Comparison of ENCODE assay signal across 8 cellular contexts in the genomic region with DNA sequence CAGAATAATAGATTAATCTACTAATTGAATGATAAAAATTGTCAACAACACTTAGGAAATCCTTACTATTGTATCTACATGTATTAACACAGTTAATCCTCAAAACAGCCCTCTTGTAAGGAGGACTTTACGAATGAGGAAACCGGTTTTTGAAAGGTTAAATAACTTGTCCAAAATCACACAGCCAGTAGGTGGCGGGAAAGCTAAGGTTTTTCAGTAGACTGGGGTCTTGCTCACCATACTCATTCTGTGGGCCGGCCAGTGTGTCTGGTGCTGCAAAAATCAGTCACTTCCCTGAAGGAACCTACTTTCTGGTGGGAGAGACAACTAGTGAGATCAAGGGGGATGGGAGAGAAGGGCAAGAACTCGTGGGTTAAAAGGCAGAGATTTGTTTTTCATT. TPM values are rescaled to one million over a fixed set of nuclear protein-coding genes. Genes with fewer than 3 reads are reported as not detected.
A peak's percentile ranks its signal among the peaks of the same experiment; 100 is the strongest.
DNase-seq lines count a peak whose midpoint lies in the region; ATAC-seq and TF ChIP-seq lines count a peak whose summit lies in the region.

No MANE protein-coding gene starts in this region.

- no peak overlapping the region for H3K27ac Mint-ChIP-seq in activated naive CD4-positive, alpha-beta T cell treated with anti-CD3 and anti-CD28 coated beads for 36 hours

- no peaks in the 10 kb centered on the region for H3K27me3 Mint-ChIP-seq in activated naive CD4-positive, alpha-beta T cell treated with anti-CD3 and anti-CD28 coated beads for 36 hours (ENCODE audit: low read depth)

- peaks cover 32% of the 10 kb centered on the region for H3K4me1 Mint-ChIP-seq in activated naive CD4-positive, alpha-beta T cell treated with anti-CD3 and anti-CD28 coated beads for 36 hours (ENCODE audit: low read depth)

- peak; percentile 49 for DNase-seq in activated naive CD4-positive, alpha-beta T cell treated with anti-CD3 and anti-CD28 coated beads for 36 hours
- DNase-seq in activated naive CD4-positive, alpha-beta T cell treated with Interleukin-2 at 50 U/mL for 16 hours = no peak
- DNase-seq in NCI-H446 (lab: John Stamatoyannopoulos, UW) = peak; percentile 13 to 62
- peak in 4 of 10 donors; percentile 17 to 49 (median 36) for DNase-seq in dorsolateral prefrontal cortex
- DNase-seq in renal cortical epithelial cell (ENCODE audit: low read depth) = peak; percentile 33

- H3K4me3 ChIP-seq in dorsolateral prefrontal cortex = peak overlapping the region in 4 of 59 donors; percentile 12 to 23 (median 16)

- no peaks in the 10 kb centered on the region for H3K27me3 ChIP-seq in dorsolateral prefrontal cortex

- no peaks in the 10 kb centered on the region for H3K9me3 Mint-ChIP-seq in activated naive CD4-positive, alpha-beta T cell treated with anti-CD3 and anti-CD28 coated beads for 36 hours

- ATAC-seq in GM19452 (IDR thresholded peaks at IDR 0.05; ENCODE audit: unreplicated experiment) = no peak
- ATAC-seq in HG03354 (IDR thresholded peaks at IDR 0.05; ENCODE audit: poor library complexity, severe bottlenecking, unreplicated experiment) = no peak
- ATAC-seq in HG03342 (IDR thresholded peaks at IDR 0.05; ENCODE audit: unreplicated experiment) = no peak

- peak in 51 of 56 donors; percentile 11 to 60 (median 43) for TF ChIP-seq CTCF in dorsolateral prefrontal cortex (IDR thresholded peaks at IDR 0.05 in 54 of 56, conservative IDR thresholded peaks at IDR 0.05 in 2 of 56; ENCODE audit: low read depth in 1 of 56, partially characterized antibody in 56 of 56)

- no peak overlapping the region for H3K4me3 Mint-ChIP-seq in activated naive CD4-positive, alpha-beta T cell treated with anti-CD3 and anti-CD28 coated beads for 36 hours

- H3K36me3 Mint-ChIP-seq in activated naive CD4-positive, alpha-beta T cell treated with anti-CD3 and anti-CD28 coated beads for 36 hours (ENCODE audit: low read depth) = peaks cover 22% of the 10 kb centered on the region

- CTCF ChIA-PET in activated naive CD4-positive, alpha-beta T cell treated with anti-CD3 and anti-CD28 coated beads for 36 hours (lab: Charles Lee) = interaction anchor here (1.6 to 8.3 kb wide), 2 partner anchors 11 to 174 kb away, joined by 7 to 98 read pairs; no protein-coding TSS in a partner anchor

- intact Hi-C loops in activated naive CD4-positive, alpha-beta T cell treated with anti-CD3 and anti-CD28 coated beads for 36 hours (cut with micrococcal nuclease) = no loop called here
- intact Hi-C loops in dorsolateral prefrontal cortex (cut with DNase I) = loop anchor here (5.0 to 10.0 kb wide), 2 partner anchors 110 to 687 kb away; no protein-coding TSS in a partner anchor

- H3K27ac ChIP-seq in dorsolateral prefrontal cortex = peak overlapping the region in 21 of 59 donors; percentile 5 to 69 (median 34)

RNA-seq across cellular contexts. Expression of gene DCPS, which starts 3.8 kb away (rescaled TPM):
- total RNA-seq in activated naive CD4-positive, alpha-beta T cell treated with anti-CD3 and anti-CD28 coated beads for 36 hours = 10 to 100 TPM; 34.9 to 39.5 TPM
- total RNA-seq in dorsolateral prefrontal cortex = 10 to 100 TPM in 85 of 120 experiments, 1 to 10 TPM in 35; 5.5 to 17.5 (median 10.9) TPM
- 9.2 and 9.4 TPM in 2 replicates for total RNA-seq in renal cortical epithelial cell

RNA-seq across cellular contexts. Expression of gene TIRAP, which starts 24.8 kb away (rescaled TPM):
- 1 to 10 TPM; 2.7 to 3.5 TPM for total RNA-seq in activated naive CD4-positive, alpha-beta T cell treated with anti-CD3 and anti-CD28 coated beads for 36 hours
- total RNA-seq in dorsolateral prefrontal cortex (10 to 100 TPM in 11 of 120 experiments, 1 to 10 TPM in 109; 2.4 to 13.6 (median 7.4) TPM), renal cortical epithelial cell (1.4 and 5.1 TPM in 2 replicates)

RNA-seq across cellular contexts. Expression of gene FOXRED1, which starts 38.8 kb away (rescaled TPM):
- 10 to 100 TPM; 41.2 to 48.6 TPM for total RNA-seq in activated naive CD4-positive, alpha-beta T cell treated with anti-CD3 and anti-CD28 coated beads for 36 hours
- total RNA-seq in dorsolateral prefrontal cortex (100 to 1,000 TPM in 1 of 120 experiments, 10 to 100 TPM in 119; 46.1 to 103 (median 68.0) TPM), renal cortical epithelial cell (16.3 and 20.1 TPM in 2 replicates)

RNA-seq across cellular contexts. Expression of gene SRPRA, which starts 39.0 kb away (rescaled TPM):
- total RNA-seq in activated naive CD4-positive, alpha-beta T cell treated with anti-CD3 and anti-CD28 coated beads for 36 hours = 100 to 1,000 TPM; 137 to 142 TPM
- total RNA-seq in dorsolateral prefrontal cortex (10 to 100 TPM; 48.5 to 86.8 (median 67.0) TPM), renal cortical epithelial cell (26.4 and 66.6 TPM in 2 replicates)

RNA-seq across cellular contexts. Expression of gene ST3GAL4, which starts 47.8 kb away (rescaled TPM):
- total RNA-seq in activated naive CD4-positive, alpha-beta T cell treated with anti-CD3 and anti-CD28 coated beads for 36 hours = 1 to 10 TPM; 7.6 to 8.0 TPM
- 10 to 100 TPM; 19.8 to 70.4 (median 32.7) TPM for total RNA-seq in dorsolateral prefrontal cortex
- 13.9 and 17.8 TPM in 2 replicates for total RNA-seq in renal cortical epithelial cell
